ENCODE assay signal across 8 cellular contexts in genomic region chr2:28565720-28566295, GRCh38.
DNase-seq lines count a peak whose midpoint lies in the region; ATAC-seq and TF ChIP-seq lines count a peak whose summit lies in the region.

No MANE protein-coding gene starts in this region.

- CTCF ChIA-PET in Caco-2 (lab: Charles Lee) (interaction anchor here (0.6 to 1.3 kb wide), 9 partner anchors 7 to 189 kb away, joined by 3 to 14 read pairs (median 3); partner anchors contain the start of gene PPP1CB), MCF 10A (lab: Yijun Ruan, JAX) (interaction anchor here (0.6 to 3.3 kb wide), 21 partner anchors 7 to 813 kb away, joined by 3 to 39 read pairs (median 4); partner anchors contain the start of genes PPP1CB and TRMT61B)

- H3K27ac Mint-ChIP-seq in Caco-2 (ENCODE audit: unreplicated experiment) (no peak overlapping the region), MCF 10A (ENCODE audit: low read depth, unreplicated experiment) (no peak overlapping the region), nephron progenitor cell (no peak overlapping the region)

- ATAC-seq in HG02763 (IDR thresholded peaks at IDR 0.05; ENCODE audit: unreplicated experiment) (no peak), GM19467 (IDR thresholded peaks at IDR 0.05; ENCODE audit: unreplicated experiment) (no peak), GM19455 (IDR thresholded peaks at IDR 0.05; ENCODE audit: unreplicated experiment) (no peak)

- H3K36me3 ChIP-seq in Caco-2 (ENCODE audit: control insufficient read depth, insufficient read depth, low read length), result no peaks in the 10 kb centered on the region

- peaks cover 22% of the 10 kb centered on the region for H3K4me1 ChIP-seq in Caco-2

- intact Hi-C loops in Caco-2 (cut with micrococcal nuclease; ENCODE audit: unreplicated experiment), result no loop called here
- intact Hi-C loops in MCF 10A (cut with micrococcal nuclease), result loop anchor here (1.0 to 2.0 kb wide), 4 partner anchors 28 to 329 kb away; partner anchors contain the start of gene WDR43

- POLR2A ChIA-PET in Caco-2 (lab: Charles Lee), result no interaction called here
- POLR2A ChIA-PET in MCF 10A (lab: Yijun Ruan, JAX), result interaction anchor here (0.7 to 7.5 kb wide), 11 partner anchors 19 to 882 kb away, joined by 3 to 66 read pairs (median 4); partner anchors contain the start of genes PPP1CB and WDR43

- H3K36me3 Mint-ChIP-seq in Caco-2 (ENCODE audit: insufficient read depth, unreplicated experiment) (no peaks in the 10 kb centered on the region), MCF 10A (ENCODE audit: insufficient read depth, unreplicated experiment) (peaks cover 7% of the 10 kb centered on the region), nephron progenitor cell (ENCODE audit: low read depth) (peaks cover 5% of the 10 kb centered on the region)

- no peaks in the 10 kb centered on the region for H3K9me3 ChIP-seq in Caco-2

- H3K4me3 Mint-ChIP-seq in Caco-2 (ENCODE audit: unreplicated experiment) (peak overlapping the region; percentile 76), MCF 10A (ENCODE audit: unreplicated experiment) (peak overlapping the region; percentile 78), nephron progenitor cell (peak overlapping the region; percentile 88)

- H3K4me1 Mint-ChIP-seq in Caco-2 (ENCODE audit: low read depth, unreplicated experiment) (peaks cover 11% of the 10 kb centered on the region), MCF 10A (ENCODE audit: insufficient read depth, unreplicated experiment) (peaks cover 18% of the 10 kb centered on the region), nephron progenitor cell (peaks cover 24% of the 10 kb centered on the region)

- no peak for DNase-seq in Caco-2
- peak; percentile 77 for DNase-seq in NCI-H1105 treated with DMSO at 0.1 percent for 48 hours (lab: John Stamatoyannopoulos, UW)
- peak; percentile 94 for DNase-seq in MCF 10A (ENCODE audit: unreplicated experiment)
- no peak for DNase-seq in nephron progenitor cell
- no peak for DNase-seq in occipital lobe (lab: John Stamatoyannopoulos, UW)

- BruUV-seq in Caco-2 (replicated peaks; lab: Mats Ljungman, UMichigan) (no TSS peak), MCF 10A (replicated peaks; lab: Mats Ljungman, UMichigan) (no TSS peak)

- H3K27me3 ChIP-seq in Caco-2 (replicated peaks; ENCODE audit: control insufficient read depth, insufficient read depth, low read length), result no peaks in the 10 kb centered on the region

- TF ChIP-seq CTCF in Caco-2 (IDR thresholded peaks at IDR 0.05; ENCODE audit: insufficient read depth in 1 of 2, low read depth in 1 of 2, low read length in 1 of 2, severe bottlenecking in 1 of 2, unreplicated experiment in 1 of 2) (no peak), MCF 10A (IDR thresholded peaks at IDR 0.05; ENCODE audit: unreplicated experiment) (no peak), nephron progenitor cell (IDR thresholded peaks at IDR 0.05) (no peak)

- H3K27me3 Mint-ChIP-seq in Caco-2 (ENCODE audit: insufficient read depth, unreplicated experiment), result no peaks in the 10 kb centered on the region
- H3K27me3 Mint-ChIP-seq in MCF 10A (ENCODE audit: insufficient read depth, unreplicated experiment), result no peaks in the 10 kb centered on the region
- H3K27me3 Mint-ChIP-seq in nephron progenitor cell (ENCODE audit: low read depth, poor library complexity), result peaks cover 19% of the 10 kb centered on the region

- H3K4me3 ChIP-seq in Caco-2 (ENCODE audit: low read depth, low read length), result no peak overlapping the region

- H3K9me3 Mint-ChIP-seq in Caco-2 (ENCODE audit: unreplicated experiment) (no peaks in the 10 kb centered on the region), MCF 10A (ENCODE audit: unreplicated experiment) (no peaks in the 10 kb centered on the region), nephron progenitor cell (peaks cover 7% of the 10 kb centered on the region)

Comparison
In these comparisons a context has a peak if more than half of its experiments do, and no peak if none do; other contexts are left out.
1. DNase-seq: peak in NCI-H1105 treated with DMSO at 0.1 percent for 48 hours (single experiment) and MCF 10A (single experiment); none in Caco-2 (0 of 2), nephron progenitor cell (single experiment) and occipital lobe (single experiment).
2. Peak in every context shown above with its lines, with median percentiles within 50 percentile points of each other: H3K4me3 Mint-ChIP-seq.